In the genomic region with DNA sequence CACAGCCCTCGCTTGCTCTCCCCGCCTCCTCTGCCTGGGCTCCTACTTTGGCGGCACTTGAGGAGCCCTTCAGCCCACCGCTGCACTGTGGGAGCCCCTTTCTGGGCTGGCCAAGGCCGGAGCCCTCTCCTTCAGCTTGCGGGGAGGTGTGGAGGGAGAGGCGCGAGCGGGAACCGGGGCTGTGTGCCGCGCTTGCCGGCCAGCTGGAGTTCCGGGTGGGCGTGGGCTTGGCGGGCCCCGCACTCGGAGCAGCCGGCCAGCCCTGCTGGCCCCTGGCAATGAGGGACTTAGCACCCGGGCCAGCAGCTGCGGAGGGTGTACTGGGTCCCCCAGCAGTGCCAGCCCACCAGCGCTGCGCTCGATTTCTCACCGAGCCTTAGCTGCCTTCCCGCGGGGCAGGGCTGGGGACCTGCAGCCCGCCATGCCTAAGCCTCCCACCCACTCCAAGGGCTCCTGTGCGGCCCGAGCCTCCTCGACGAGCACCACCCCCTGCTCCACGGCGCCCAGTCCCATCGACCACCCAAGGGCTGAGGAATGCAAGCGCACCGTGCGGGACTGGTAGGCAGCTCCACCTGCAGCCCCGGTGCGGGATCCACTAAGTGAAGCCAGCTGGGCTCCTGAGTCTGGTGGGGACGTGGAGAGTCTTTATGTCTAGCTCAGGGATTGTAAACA, we compare ENCODE assay signal across 1 cellular context.
TF ChIP-seq lines count a peak whose summit lies in the region.

No MANE protein-coding gene starts in this region.

TF ChIP-seq in K562, 482 proteins besides CTCF, POLR2A, EP300 and RAD21:
- TF ChIP-seq POLR2G (IDR thresholded peaks at IDR 0.05; ENCODE audit: low read depth, low read length), result 0 out of 2 replicates have a peak, but pooled peaks have one; percentile 27
